41 cellular contexts compared by ENCODE assay signal in genomic region chr10:8023851-8024250, GRCh38. TPM values are rescaled to one million over a fixed set of nuclear protein-coding genes. Genes with fewer than 3 reads are reported as not detected.
"Had no signal": no experiment of that assay in that cellular context is flagged by ENCODE, and none has a peak within 500 bp of the region (broad histone marks: within the 10 kb centered on the region; RNA-seq: fewer than 3 reads in every experiment).

No MANE protein-coding gene starts in this region.

- H3K27me3 ChIP-seq: adrenal gland, ascending aorta, body of pancreas, brain microvascular endothelial cell, breast epithelium had no signal

- H3K27ac ChIP-seq: adrenal gland, ascending aorta, body of pancreas, brain microvascular endothelial cell, breast epithelium, cardiac muscle cell had no signal

- ATAC-seq: activated naive CD4-positive, alpha-beta T cell treated with anti-CD3 and anti-CD28 coated beads, Interleukin-2, amount 50 U/mL, for 72 hours; activated naive CD8-positive, alpha-beta T cell treated with anti-CD3 and anti-CD28 coated beads, Interleukin-2, amount 50 U/mL, for 24 hours; activated T-cell treated with anti-CD3 and anti-CD28 coated beads, Interleukin-2, amount 50 U/mL, for 4 hours; activated T-cell treated with anti-CD3 and anti-CD28 coated beads, Interleukin-2, amount 50 U/mL, for 72 hours; activated T-helper 17 cell treated with anti-CD3 and anti-CD28 coated beads, Interleukin-2, amount 50 U/mL, for 72 hours; body of pancreas had no signal

- H3K4me3 Mint-ChIP-seq: activated naive CD4-positive, alpha-beta T cell treated with anti-CD3 and anti-CD28 coated beads for 36 hours; activated naive CD4-positive, alpha-beta T cell treated with anti-CD3 and anti-CD28 coated beads, Interleukin-2, amount 10 ng/mL, durations not matched to agents 7 days and 5 days; activated naive CD4-positive, alpha-beta T cell treated with anti-CD3 and anti-CD28 coated beads, Interleukin-2, amount 50 U/mL, for 24 hours; activated naive CD8-positive, alpha-beta T cell; activated naive CD8-positive, alpha-beta T cell treated with anti-CD3 and anti-CD28 coated beads for 36 hours; activated naive CD8-positive, alpha-beta T cell treated with anti-CD3 and anti-CD28 coated beads, Interleukin-2, amount 10 ng/mL, durations not matched to agents 7 days and 5 days; activated naive CD8-positive, alpha-beta T cell treated with anti-CD3 and anti-CD28 coated beads, Interleukin-2, amount 50 U/mL, for 24 hours; activated T-cell treated with anti-CD3 and anti-CD28 coated beads, Interleukin-2, amount 50 U/mL, for 24 hours; activated T-cell treated with anti-CD3 and anti-CD28 coated beads, Interleukin-2, amount 50 U/mL, for 4 hours; activated T-cell treated with anti-CD3 and anti-CD28 coated beads, Interleukin-2, amount 50 U/mL, for 72 hours; activated T-helper 1 cell treated with anti-CD3 and anti-CD28 coated beads, Interleukin-12 subunit alpha, Interleukin-12 subunit beta, Interleukin-2, Interleukin-4 antibody, amounts not matched to agents 30 ng/mL and 10 ng/mL and 1 ng/mL, durations not matched to agents 14 hours and 24 hours and 36 hours; activated T-helper 17 cell treated with anti-CD3 and anti-CD28 coated beads, Interleukin-2, amount 50 U/mL, for 72 hours; brain; central memory CD8-positive, alpha-beta T cell had no signal

- H3K4me3 ChIP-seq: adrenal gland, ascending aorta, body of pancreas, breast epithelium, cardiac muscle cell had no signal

- H3K4me1 Mint-ChIP-seq: brain had no signal

- H3K9me3 ChIP-seq: adrenal gland, ascending aorta, body of pancreas, breast epithelium had no signal

- H3K9me3 Mint-ChIP-seq: activated naive CD4-positive, alpha-beta T cell treated with anti-CD3 and anti-CD28 coated beads for 36 hours; activated naive CD4-positive, alpha-beta T cell treated with anti-CD3 and anti-CD28 coated beads, Interleukin-2, amount 10 ng/mL, durations not matched to agents 7 days and 5 days; activated naive CD4-positive, alpha-beta T cell treated with anti-CD3 and anti-CD28 coated beads, Interleukin-2, amount 50 U/mL, for 24 hours; activated naive CD4-positive, alpha-beta T cell treated with anti-CD3 and anti-CD28 coated beads, Interleukin-2, amount 50 U/mL, for 72 hours; activated naive CD8-positive, alpha-beta T cell treated with anti-CD3 and anti-CD28 coated beads for 36 hours; activated naive CD8-positive, alpha-beta T cell treated with anti-CD3 and anti-CD28 coated beads, Interleukin-2, amount 10 ng/mL, durations not matched to agents 7 days and 5 days; activated naive CD8-positive, alpha-beta T cell treated with anti-CD3 and anti-CD28 coated beads, Interleukin-2, amount 50 U/mL, for 24 hours; activated T-cell treated with anti-CD3 and anti-CD28 coated beads, Interleukin-2, amount 50 U/mL, for 24 hours; activated T-cell treated with anti-CD3 and anti-CD28 coated beads, Interleukin-2, amount 50 U/mL, for 4 hours; activated T-cell treated with anti-CD3 and anti-CD28 coated beads, Interleukin-2, amount 50 U/mL, for 72 hours; activated T-helper 1 cell treated with anti-CD3 and anti-CD28 coated beads, Interleukin-12 subunit alpha, Interleukin-12 subunit beta, Interleukin-2, Interleukin-4 antibody, amounts not matched to agents 30 ng/mL and 10 ng/mL and 1 ng/mL, durations not matched to agents 14 hours and 24 hours and 36 hours; activated T-helper 17 cell treated with anti-CD3 and anti-CD28 coated beads, Interleukin-2, amount 50 U/mL, for 72 hours; activated T-helper 2 cell treated with anti-CD3 and anti-CD28 coated beads, Interferon-gamma antibody, Interleukin-2, Interleukin-4, amounts not matched to agents 10 μg/mL and 5 μg/mL and 100 μg/mL, durations not matched to agents 14 hours and 24 hours and 36 hours; brain; central memory CD8-positive, alpha-beta T cell had no signal

- FAIRE-seq: astrocyte, bronchial epithelial cell had no signal

- H3K27ac Mint-ChIP-seq: activated naive CD4-positive, alpha-beta T cell treated with anti-CD3 and anti-CD28 coated beads for 36 hours; activated naive CD4-positive, alpha-beta T cell treated with anti-CD3 and anti-CD28 coated beads, Interleukin-2, amount 10 ng/mL, durations not matched to agents 7 days and 5 days; activated naive CD4-positive, alpha-beta T cell treated with anti-CD3 and anti-CD28 coated beads, Interleukin-2, amount 50 U/mL, for 24 hours; activated naive CD4-positive, alpha-beta T cell treated with anti-CD3 and anti-CD28 coated beads, Interleukin-2, amount 50 U/mL, for 72 hours; activated naive CD8-positive, alpha-beta T cell; activated naive CD8-positive, alpha-beta T cell treated with anti-CD3 and anti-CD28 coated beads for 36 hours; activated naive CD8-positive, alpha-beta T cell treated with anti-CD3 and anti-CD28 coated beads, Interleukin-2, amount 10 ng/mL, durations not matched to agents 7 days and 5 days; activated naive CD8-positive, alpha-beta T cell treated with anti-CD3 and anti-CD28 coated beads, Interleukin-2, amount 50 U/mL, for 24 hours; activated T-cell treated with anti-CD3 and anti-CD28 coated beads, Interleukin-2, amount 50 U/mL, for 24 hours; activated T-cell treated with anti-CD3 and anti-CD28 coated beads, Interleukin-2, amount 50 U/mL, for 72 hours; activated T-helper 1 cell treated with anti-CD3 and anti-CD28 coated beads, Interleukin-12 subunit alpha, Interleukin-12 subunit beta, Interleukin-2, Interleukin-4 antibody, amounts not matched to agents 30 ng/mL and 10 ng/mL and 1 ng/mL, durations not matched to agents 14 hours and 24 hours and 36 hours; activated T-helper 17 cell treated with anti-CD3 and anti-CD28 coated beads, Interleukin-2, amount 50 U/mL, for 72 hours; activated T-helper 2 cell treated with anti-CD3 and anti-CD28 coated beads, Interferon-gamma antibody, Interleukin-2, Interleukin-4, amounts not matched to agents 10 μg/mL and 5 μg/mL and 100 μg/mL, durations not matched to agents 14 hours and 24 hours and 36 hours; brain had no signal

- DNase-seq: activated effector memory CD4-positive, alpha-beta T cell treated with anti-CD3 and anti-CD28 coated beads, Interleukin-2, amount 50 U/mL, for 16 hours; activated effector memory CD4-positive, alpha-beta T cell treated with Interleukin-2 at 50 U/mL for 16 hours; activated gamma-delta T cell; activated gamma-delta T cell treated with Interleukin-2 at 50 U/mL for 16 hours; activated naive CD4-positive, alpha-beta T cell; activated naive CD4-positive, alpha-beta T cell treated with anti-CD3 and anti-CD28 coated beads for 36 hours; activated naive CD4-positive, alpha-beta T cell treated with anti-CD3 and anti-CD28 coated beads, Interleukin-2, amount 10 ng/mL, durations not matched to agents 7 days and 5 days; activated naive CD4-positive, alpha-beta T cell treated with anti-CD3 and anti-CD28 coated beads, Interleukin-2, amount 50 U/mL, for 16 hours; activated naive CD4-positive, alpha-beta T cell treated with Interleukin-2 at 50 U/mL for 16 hours; activated naive CD8-positive, alpha-beta T cell treated with anti-CD3 and anti-CD28 coated beads for 36 hours; activated naive CD8-positive, alpha-beta T cell treated with anti-CD3 and anti-CD28 coated beads, Interleukin-2, amount 10 ng/mL, durations not matched to agents 7 days and 5 days; activated naive CD8-positive, alpha-beta T cell treated with anti-CD3 and anti-CD28 coated beads, Interleukin-2, amount 50 U/mL, for 24 hours; activated T-cell treated with anti-CD3 and anti-CD28 coated beads, Interleukin-2, amount 50 U/mL, for 1 hour; activated T-cell treated with anti-CD3 and anti-CD28 coated beads, Interleukin-2, amount 50 U/mL, for 24 hours; activated T-cell treated with anti-CD3 and anti-CD28 coated beads, Interleukin-2, amount 50 U/mL, for 4 hours; activated T-cell treated with anti-CD3 and anti-CD28 coated beads, Interleukin-2, amount 50 U/mL, for 48 hours; activated T-cell treated with anti-CD3 and anti-CD28 coated beads, Interleukin-2, amount 50 U/mL, for 72 hours; adrenal gland; amniotic stem cell; amygdala; anterior cingulate cortex; aorta; body of pancreas; brain microvascular endothelial cell; caudate nucleus; central memory CD4-positive, alpha-beta T cell; cerebellar nuclear complex had no signal

- H3K36me3 ChIP-seq: adrenal gland, ascending aorta, brain microvascular endothelial cell, breast epithelium, cardiac muscle cell had no signal

- H3K4me1 ChIP-seq: adrenal gland, ascending aorta, body of pancreas, breast epithelium had no signal

RNA-seq across cellular contexts. Expression of gene GATA3, which starts 30.6 kb away (rescaled TPM):
- total RNA-seq: ascending aorta, chondrocyte had no signal
